ENCODE assay signal across 1 cellular context in genomic region chr12:124734224-124734788, GRCh38.
TF ChIP-seq lines count a peak whose summit lies in the region.

No MANE protein-coding gene starts in this region.

TF ChIP-seq in K562, 482 proteins besides CTCF, POLR2A, EP300 and RAD21 (continued from another document and continues in another):
- TF ChIP-seq FOXP4 (CRISPR knock-in tag; IDR thresholded peaks at IDR 0.05; ENCODE audit: borderline replicate concordance), result no peak
- TF ChIP-seq SIX5 (IDR thresholded peaks at IDR 0.05; ENCODE audit: borderline replicate concordance in 1 of 2, insufficient read depth in 1 of 2, low read depth in 1 of 2, low read length in 2 of 2), result no peak
- no peak for TF ChIP-seq RBM22 (IDR thresholded peaks at IDR 0.05; ENCODE audit: low read depth, low read length, poor library complexity, severe bottlenecking)
- TF ChIP-seq RB1 (IDR thresholded peaks at IDR 0.05; ENCODE audit: low read depth), result peak; percentile 36; the same call in 1 of the 2 replicates
- TF ChIP-seq KAT7 (CRISPR knock-in tag; IDR thresholded peaks at IDR 0.05; ENCODE audit: borderline replicate concordance), result no peak
- TF ChIP-seq ZNF263 (CRISPR knock-in tag; IDR thresholded peaks at IDR 0.05; ENCODE audit: borderline replicate concordance), result peak; percentile 15; the same call in 1 of the 2 replicates
- TF ChIP-seq TOE1 (IDR thresholded peaks at IDR 0.05; ENCODE audit: borderline replicate concordance), result peak; percentile 35; the same call in 1 of the 2 replicates
- no peak for TF ChIP-seq TOE1 (CRISPR knock-in tag; IDR thresholded peaks at IDR 0.05; ENCODE audit: borderline replicate concordance, low read depth)
- peak; percentile 45 for TF ChIP-seq RBBP5 (IDR thresholded peaks at IDR 0.05; ENCODE audit: borderline replicate concordance, insufficient read depth, low read length, poor library complexity, severe bottlenecking)
- TF ChIP-seq PTRF (tag; IDR thresholded peaks at IDR 0.05), result no peak
- TF ChIP-seq ZNF133 (CRISPR knock-in tag; IDR thresholded peaks at IDR 0.05), result no peak
- TF ChIP-seq JUND (IDR thresholded peaks at IDR 0.05; ENCODE audit: borderline replicate concordance, low read depth, low read length), result peak; percentile 50; the same call in 1 of the 2 replicates
- no peak for TF ChIP-seq JUND (tag; IDR thresholded peaks at IDR 0.05; ENCODE audit: borderline replicate concordance, low read depth, low read length)
- TF ChIP-seq RCOR1 (IDR thresholded peaks at IDR 0.05; ENCODE audit: borderline replicate concordance in 1 of 2, low read depth in 2 of 2, low read length in 2 of 2), result peak in 1 of 2 experiments; percentile 28; a peak in 1 of 4 replicates
- no peak for TF ChIP-seq GTF2B (IDR thresholded peaks at IDR 0.05; ENCODE audit: extremely low read depth, insufficient read length)
- no peak for TF ChIP-seq TFE3 (CRISPR knock-in tag; IDR thresholded peaks at IDR 0.05)
- TF ChIP-seq MIER1 (IDR thresholded peaks at IDR 0.05; ENCODE audit: low read depth), result no peak
- TF ChIP-seq ZBTB1 (CRISPR knock-in tag; IDR thresholded peaks at IDR 0.05; ENCODE audit: borderline replicate concordance, low read depth), result no peak
- TF ChIP-seq CBFA2T3 (IDR thresholded peaks at IDR 0.05), result peak; percentile 39
- TF ChIP-seq NKRF (IDR thresholded peaks at IDR 0.05; ENCODE audit: borderline replicate concordance), result no peak
- TF ChIP-seq BRF2 (IDR thresholded peaks at IDR 0.05; ENCODE audit: borderline replicate concordance, insufficient read depth, insufficient read length), result no peak
- peak; percentile 36; the same call in 1 of the 2 replicates for TF ChIP-seq TFAP4 (CRISPR knock-in tag; IDR thresholded peaks at IDR 0.05; ENCODE audit: borderline replicate concordance)
- no peak for TF ChIP-seq ATF1 (CRISPR knock-in tag; IDR thresholded peaks at IDR 0.05)
- peak; percentile 38; the same call in 1 of the 2 replicates for TF ChIP-seq ATF1 (tag; IDR thresholded peaks at IDR 0.05)
- no peak for TF ChIP-seq NR4A1 (CRISPR knock-in tag; IDR thresholded peaks at IDR 0.05)
- no peak for TF ChIP-seq NR4A1 (tag; IDR thresholded peaks at IDR 0.05)
- no peak for TF ChIP-seq ZNF592 (IDR thresholded peaks at IDR 0.05)
- TF ChIP-seq ZNF354B (CRISPR knock-in tag; IDR thresholded peaks at IDR 0.05), result no peak
- TF ChIP-seq CBX8 (IDR thresholded peaks at IDR 0.05; ENCODE audit: borderline replicate concordance, extremely low read depth, low read depth, low read length, poor library complexity, severe bottlenecking), result no peak
- TF ChIP-seq NCOA1 (IDR thresholded peaks at IDR 0.05; ENCODE audit: low read depth), result peak; percentile 36; the same call in 1 of the 2 replicates
- peak; percentile 80 for TF ChIP-seq ZFX (CRISPR knock-in tag; IDR thresholded peaks at IDR 0.05)
- TF ChIP-seq HNRNPLL (IDR thresholded peaks at IDR 0.05; ENCODE audit: low read depth, low read length, poor library complexity, severe bottlenecking), result peak; percentile 87
- TF ChIP-seq USF1 (CRISPR knock-in tag; IDR thresholded peaks at IDR 0.05), result peak; percentile 89
- TF ChIP-seq NCOA4 (IDR thresholded peaks at IDR 0.05; ENCODE audit: partially characterized antibody), result no peak
- no peak for TF ChIP-seq ELK3 (CRISPR knock-in tag; IDR thresholded peaks at IDR 0.05)
- no peak for TF ChIP-seq RERE (CRISPR knock-in tag; IDR thresholded peaks at IDR 0.05; ENCODE audit: borderline replicate concordance)
